1 cellular context compared by ENCODE assay signal in genomic region chr5:75571547-75571946, GRCh38.
TF ChIP-seq lines count a peak whose summit lies in the region.

No MANE protein-coding gene starts in this region.

TF ChIP-seq in GM12878, 131 proteins besides CTCF, POLR2A, EP300 and RAD21 (continues in another document):
- TF ChIP-seq RFX5 (IDR thresholded peaks at IDR 0.05; ENCODE audit: low read depth, low read length) (no peak), HDGF (IDR thresholded peaks at IDR 0.05) (no peak), SMAD1 (IDR thresholded peaks at IDR 0.05; ENCODE audit: low read depth, partially characterized antibody) (no peak), STAT1 (conservative IDR thresholded peaks at IDR 0.05) (no peak), BACH1 (IDR thresholded peaks at IDR 0.05; ENCODE audit: borderline replicate concordance) (no peak), DPF2 (IDR thresholded peaks at IDR 0.05) (no peak), FOS (IDR thresholded peaks at IDR 0.05; ENCODE audit: borderline replicate concordance, extremely low read depth, insufficient read length) (no peak), USF2 (IDR thresholded peaks at IDR 0.05; ENCODE audit: borderline replicate concordance, low read depth, low read length) (peak; percentile 16; the same call in 1 of the 2 replicates), PML (IDR thresholded peaks at IDR 0.05; ENCODE audit: low read length) (no peak), BCL11A (IDR thresholded peaks at IDR 0.05; ENCODE audit: low read depth, low read length) (no peak), CREM (IDR thresholded peaks at IDR 0.05; ENCODE audit: low read depth) (no peak), MAX (IDR thresholded peaks at IDR 0.05; ENCODE audit: low read depth, low read length) (no peak), POLR2AphosphoS5 (IDR thresholded peaks at IDR 0.05; ENCODE audit: low read length) (no peak), YBX1 (IDR thresholded peaks at IDR 0.05) (no peak), BMI1 (IDR thresholded peaks at IDR 0.05; ENCODE audit: borderline replicate concordance) (no peak), TCF12 (IDR thresholded peaks at IDR 0.05; ENCODE audit: low read depth, low read length) (no peak), SPI1 (IDR thresholded peaks at IDR 0.05; ENCODE audit: borderline replicate concordance, insufficient read depth, low read depth, low read length) (peak; percentile 18; the same call in 1 of the 2 replicates), RAD51 (IDR thresholded peaks at IDR 0.05) (peak; percentile 91), SREBF2 (IDR thresholded peaks at IDR 0.05; ENCODE audit: low read length) (no peak), CREB1 (IDR thresholded peaks at IDR 0.05; ENCODE audit: low read depth) (no peak), ETV6 (conservative IDR thresholded peaks at IDR 0.05 in 1 of 2, IDR thresholded peaks at IDR 0.05 in 1 of 2; ENCODE audit: borderline replicate concordance in 1 of 2, low read depth in 1 of 2) (no peak), IRF5 (IDR thresholded peaks at IDR 0.05; ENCODE audit: borderline replicate concordance) (no peak), MXI1 (IDR thresholded peaks at IDR 0.05; ENCODE audit: low read depth, low read length) (no peak), ZNF274 (IDR thresholded peaks at IDR 0.05; ENCODE audit: insufficient read depth, insufficient read length) (no peak), HSF1 (IDR thresholded peaks at IDR 0.05; ENCODE audit: low read depth, low read length) (no peak), GABPA (IDR thresholded peaks at IDR 0.05; ENCODE audit: low read depth) (no peak), PAX5 (IDR thresholded peaks at IDR 0.05; ENCODE audit: borderline replicate concordance, low read depth, low read length) (no peak), CBFB (IDR thresholded peaks at IDR 0.05; ENCODE audit: low read depth) (no peak), SMC3 (IDR thresholded peaks at IDR 0.05; ENCODE audit: borderline replicate concordance, low read length) (no peak), CEBPZ (IDR thresholded peaks at IDR 0.05; ENCODE audit: low read depth, low read length) (no peak), BCL3 (IDR thresholded peaks at IDR 0.05; ENCODE audit: borderline replicate concordance, insufficient read depth, low read depth, low read length, poor library complexity, severe bottlenecking) (no peak), KLF5 (IDR thresholded peaks at IDR 0.05; ENCODE audit: partially characterized antibody) (no peak), NR2C2 (IDR thresholded peaks at IDR 0.05; ENCODE audit: borderline replicate concordance, control insufficient read depth, insufficient read length, low read depth) (no peak), RUNX3 (IDR thresholded peaks at IDR 0.05; ENCODE audit: low read length) (no peak), POLR2AphosphoS2 (IDR thresholded peaks at IDR 0.05; ENCODE audit: low read depth, low read length) (no peak), FOXK2 (IDR thresholded peaks at IDR 0.05) (no peak), BHLHE40 (IDR thresholded peaks at IDR 0.05; ENCODE audit: borderline replicate concordance in 1 of 2, low read depth in 2 of 2, low read length in 1 of 2) (peak; percentile 53 to 60; a peak in 2 of 4 replicates), FOXM1 (IDR thresholded peaks at IDR 0.05; ENCODE audit: low read depth, low read length) (no peak), ESRRA (IDR thresholded peaks at IDR 0.05; ENCODE audit: low read length) (no peak), HDAC6 (IDR thresholded peaks at IDR 0.05; ENCODE audit: unreplicated experiment) (no peak), ZNF217 (IDR thresholded peaks at IDR 0.05) (no peak), E2F8 (IDR thresholded peaks at IDR 0.05; ENCODE audit: low read depth, partially characterized antibody) (no peak), NBN (IDR thresholded peaks at IDR 0.05) (no peak), TAF1 (IDR thresholded peaks at IDR 0.05; ENCODE audit: borderline replicate concordance, low read depth, low read length) (no peak), CUX1 (IDR thresholded peaks at IDR 0.05; ENCODE audit: insufficient replicate concordance, low read depth, low read length) (no peak), PKNOX1 (IDR thresholded peaks at IDR 0.05) (no peak), JUNB (IDR thresholded peaks at IDR 0.05) (no peak), ZNF207 (IDR thresholded peaks at IDR 0.05; ENCODE audit: borderline replicate concordance) (no peak), USF1 (IDR thresholded peaks at IDR 0.05; ENCODE audit: borderline replicate concordance, extremely low read length, insufficient read depth, low read depth, low read length) (peak; percentile 14), IKZF2 (IDR thresholded peaks at IDR 0.05) (peak in 1 of 2 experiments; percentile 9; a peak in 1 of 4 replicates)
